Comparison of ENCODE assay signal across 15 cellular contexts in genomic region chr1:192552619-192553225, GRCh38. TPM values are rescaled to one million over a fixed set of nuclear protein-coding genes. Genes with fewer than 3 reads are reported as not detected.
DNase-seq lines count a peak whose midpoint lies in the region; ATAC-seq and TF ChIP-seq lines count a peak whose summit lies in the region.
"Had no signal": no experiment of that assay in that cellular context is flagged by ENCODE, and none has a peak within 500 bp of the region (broad histone marks: within the 10 kb centered on the region; RNA-seq: fewer than 3 reads in every experiment).

No MANE protein-coding gene starts in this region.

- H3K79me2 ChIP-seq in Karpas-422 (ENCODE audit: low read length) = no peaks in the 10 kb centered on the region

- WGBS in body of pancreas, 2 donors = 67 to 75% methylated on average over 6 of the region's 6 CpGs

- peak; percentile 38 for ATAC-seq in GM19395 (IDR thresholded peaks at IDR 0.05; ENCODE audit: unreplicated experiment)
- ATAC-seq in HG03097 (IDR thresholded peaks at IDR 0.05; ENCODE audit: low FRiP score, unreplicated experiment) = peak; percentile 25
- no peak for ATAC-seq in activated naive CD8-positive, alpha-beta T cell treated with anti-CD3 and anti-CD28 coated beads, Interleukin-2, amount 50 U/mL, for 24 hours
- ATAC-seq in body of pancreas = no peak
- ATAC-seq: left lobe of liver had no signal

- H3K4me2 ChIP-seq in Karpas-422 (ENCODE audit: low read depth, low read length, poor library complexity, severe bottlenecking) = no peak overlapping the region
- H3K4me2 ChIP-seq: BLaER1 treated with 17β-estradiol and CSF1 and Interleukin-3, amounts not matched to agents 10 nM and 100 nM had no signal

- H3K9me3 ChIP-seq in body of pancreas = no peaks in the 10 kb centered on the region
- no peaks in the 10 kb centered on the region for H3K9me3 ChIP-seq in Karpas-422 (ENCODE audit: low read length)
- H3K9me3 ChIP-seq: BLaER1 treated with 17β-estradiol and CSF1 and Interleukin-3, amounts not matched to agents 10 nM and 100 nM had no signal

- H3K27ac ChIP-seq in body of pancreas = no peak overlapping the region
- H3K27ac ChIP-seq in Karpas-422 (ENCODE audit: low read length) = no peak overlapping the region
- H3K27ac ChIP-seq: BLaER1 treated with 17β-estradiol and CSF1 and Interleukin-3, amounts not matched to agents 10 nM and 100 nM had no signal

- H3K36me3 Mint-ChIP-seq in activated naive CD8-positive, alpha-beta T cell treated with anti-CD3 and anti-CD28 coated beads, Interleukin-2, amount 50 U/mL, for 24 hours (ENCODE audit: low read depth) = no peaks in the 10 kb centered on the region

- DNase-seq in GM12865 (ENCODE audit: low read depth) = peak; percentile 66
- no peak for DNase-seq in activated naive CD8-positive, alpha-beta T cell treated with anti-CD3 and anti-CD28 coated beads, Interleukin-2, amount 50 U/mL, for 24 hours
- DNase-seq in body of pancreas = no peak
- DNase-seq in SW480 (ENCODE audit: low spot score) = no peak
- DNase-seq in stimulated activated naive CD4-positive, alpha-beta T cell treated with Interleukin-2 at 50 U/mL for 16 hours (lab: John Stamatoyannopoulos, UW) = no peak
- DNase-seq in Karpas-422 = no peak
- DNase-seq: anterior cingulate cortex; effector CD4-positive, alpha-beta T cell; KBM-7; NCI-H2029 treated with DMSO at 0.1 percent for 48 hours; occipital lobe had no signal

- no peaks in the 10 kb centered on the region for H3K9me2 ChIP-seq in Karpas-422 (replicated peaks; ENCODE audit: insufficient read depth, low read length)

- peak overlapping the region; percentile 53 for H3K27ac Mint-ChIP-seq in activated naive CD8-positive, alpha-beta T cell treated with anti-CD3 and anti-CD28 coated beads, Interleukin-2, amount 50 U/mL, for 24 hours

- no peak overlapping the region for H3K4me3 ChIP-seq in GM12865 (ENCODE audit: low read depth, low read length)
- no peak overlapping the region for H3K4me3 ChIP-seq in body of pancreas
- H3K4me3 ChIP-seq in Karpas-422 (ENCODE audit: low read length) = no peak overlapping the region
- H3K4me3 ChIP-seq: BLaER1 treated with 17β-estradiol and CSF1 and Interleukin-3, amounts not matched to agents 10 nM and 100 nM had no signal

- H3K27me3 Mint-ChIP-seq in activated naive CD8-positive, alpha-beta T cell treated with anti-CD3 and anti-CD28 coated beads, Interleukin-2, amount 50 U/mL, for 24 hours = no peaks in the 10 kb centered on the region

- no peak overlapping the region for H2AFZ ChIP-seq in Karpas-422 (ENCODE audit: low read length)

- TF ChIP-seq CTCF in GM12865 (IDR thresholded peaks at IDR 0.05; ENCODE audit: insufficient read depth, low read depth, low read length, missing control alignments) (no peak), body of pancreas (IDR thresholded peaks at IDR 0.05) (no peak)

- H3K4me1 ChIP-seq in body of pancreas (no peaks in the 10 kb centered on the region), Karpas-422 (ENCODE audit: low read length) (no peaks in the 10 kb centered on the region)

- H3K9me3 Mint-ChIP-seq in activated naive CD8-positive, alpha-beta T cell treated with anti-CD3 and anti-CD28 coated beads, Interleukin-2, amount 50 U/mL, for 24 hours = no peaks in the 10 kb centered on the region

- no peaks in the 10 kb centered on the region for H4K20me1 ChIP-seq in Karpas-422 (ENCODE audit: insufficient read depth, low read depth, low read length)
- H4K20me1 ChIP-seq: BLaER1 treated with 17β-estradiol and CSF1 and Interleukin-3, amounts not matched to agents 10 nM and 100 nM had no signal

- intact Hi-C loops in body of pancreas (cut with DNase I) = no loop called here

- peaks cover 50% of the 10 kb centered on the region for H3K4me1 Mint-ChIP-seq in activated naive CD8-positive, alpha-beta T cell treated with anti-CD3 and anti-CD28 coated beads, Interleukin-2, amount 50 U/mL, for 24 hours

- no peaks in the 10 kb centered on the region for H3K27me3 ChIP-seq in body of pancreas
- H3K27me3 ChIP-seq in Karpas-422 (ENCODE audit: low read length) = no peaks in the 10 kb centered on the region
- H3K27me3 ChIP-seq: BLaER1 treated with 17β-estradiol and CSF1 and Interleukin-3, amounts not matched to agents 10 nM and 100 nM had no signal

- H3K36me3 ChIP-seq in body of pancreas (replicated peaks in 1 of 2; ENCODE audit: insufficient read depth in 1 of 2, low read depth in 2 of 2) (no peaks in the 10 kb centered on the region), Karpas-422 (ENCODE audit: insufficient read depth, low read length) (no peaks in the 10 kb centered on the region)
- H3K36me3 ChIP-seq: BLaER1 treated with 17β-estradiol and CSF1 and Interleukin-3, amounts not matched to agents 10 nM and 100 nM had no signal

- no peak overlapping the region for H3K4me3 Mint-ChIP-seq in activated naive CD8-positive, alpha-beta T cell treated with anti-CD3 and anti-CD28 coated beads, Interleukin-2, amount 50 U/mL, for 24 hours

- no peak overlapping the region for H3K9ac ChIP-seq in Karpas-422 (ENCODE audit: low read length)
- H3K9ac ChIP-seq: BLaER1 treated with 17β-estradiol and CSF1 and Interleukin-3, amounts not matched to agents 10 nM and 100 nM had no signal

- TF ChIP-seq POLR2A in body of pancreas (IDR thresholded peaks at IDR 0.05) = no peak

RNA-seq across cellular contexts. Expression of gene RGS1, which starts 22.9 kb away (rescaled TPM):
- 10 to 100 TPM in 1 of 2 donors, under 1 TPM in 1; 0.99 to 10.4 TPM for total RNA-seq in body of pancreas
- 0.22 and 3.5 TPM in 2 replicates for total RNA-seq in Karpas-422 (2014; rRNA removed; shearing (Covaris generic); ENCODE audit: low replicate concordance)

Comparison
In these comparisons a context has a peak if more than half of its experiments do, and no peak if none do; other contexts are left out.
1. ATAC-seq: peak in GM19395 (single experiment) and HG03097 (single experiment); none in activated naive CD8-positive, alpha-beta T cell treated with anti-CD3 and anti-CD28 coated beads, Interleukin-2, amount 50 U/mL, for 24 hours (single experiment) and body of pancreas (single experiment).